1 cellular context compared by ENCODE assay signal in the genomic region with DNA sequence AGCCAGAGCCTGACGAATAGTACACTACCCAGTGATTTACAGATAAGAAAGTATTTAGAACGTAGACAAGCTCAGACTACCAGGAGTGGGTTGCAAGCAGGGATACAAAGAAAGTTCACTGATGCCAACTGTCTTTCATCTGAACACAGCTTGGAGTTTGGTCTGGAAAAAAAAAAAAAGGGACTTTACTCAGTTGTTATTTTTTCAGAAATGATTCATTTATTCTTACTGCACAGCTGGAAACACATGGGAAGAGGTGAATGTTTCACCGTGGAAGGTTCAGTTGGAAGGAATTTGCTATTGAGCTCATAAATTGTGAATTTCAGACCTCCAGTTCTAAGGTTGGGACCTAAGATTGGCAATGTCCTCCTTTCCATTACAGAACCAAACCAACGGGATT.
TF ChIP-seq lines count a peak whose summit lies in the region.

No MANE protein-coding gene starts in this region.

TF ChIP-seq in IMR-90, 13 proteins besides CTCF, POLR2A, EP300 and RAD21 (continued from another document):
- TF ChIP-seq, protein P1, sequence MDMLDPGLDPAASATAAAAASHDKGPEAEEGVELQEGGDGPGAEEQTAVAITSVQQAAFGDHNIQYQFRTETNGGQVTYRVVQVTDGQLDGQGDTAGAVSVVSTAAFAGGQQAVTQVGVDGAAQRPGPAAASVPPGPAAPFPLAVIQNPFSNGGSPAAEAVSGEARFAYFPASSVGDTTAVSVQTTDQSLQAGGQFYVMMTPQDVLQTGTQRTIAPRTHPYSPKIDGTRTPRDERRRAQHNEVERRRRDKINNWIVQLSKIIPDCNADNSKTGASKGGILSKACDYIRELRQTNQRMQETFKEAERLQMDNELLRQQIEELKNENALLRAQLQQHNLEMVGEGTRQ (IDR thresholded peaks at IDR 0.05; ENCODE audit: low read depth, low read length) = no peak
- TF ChIP-seq FOS (IDR thresholded peaks at IDR 0.05; ENCODE audit: low read depth, low read length) (no peak), CHD1 (IDR thresholded peaks at IDR 0.05; ENCODE audit: low read depth, low read length) (no peak), RFX5 (IDR thresholded peaks at IDR 0.05; ENCODE audit: low read depth, low read length) (no peak), BHLHE40 (IDR thresholded peaks at IDR 0.05; ENCODE audit: low read depth, low read length) (no peak), SMC3 (IDR thresholded peaks at IDR 0.05; ENCODE audit: low read depth, low read length) (no peak), MAFK (IDR thresholded peaks at IDR 0.05; ENCODE audit: low read depth, low read length) (no peak)
- TF ChIP-seq, protein P2, sequence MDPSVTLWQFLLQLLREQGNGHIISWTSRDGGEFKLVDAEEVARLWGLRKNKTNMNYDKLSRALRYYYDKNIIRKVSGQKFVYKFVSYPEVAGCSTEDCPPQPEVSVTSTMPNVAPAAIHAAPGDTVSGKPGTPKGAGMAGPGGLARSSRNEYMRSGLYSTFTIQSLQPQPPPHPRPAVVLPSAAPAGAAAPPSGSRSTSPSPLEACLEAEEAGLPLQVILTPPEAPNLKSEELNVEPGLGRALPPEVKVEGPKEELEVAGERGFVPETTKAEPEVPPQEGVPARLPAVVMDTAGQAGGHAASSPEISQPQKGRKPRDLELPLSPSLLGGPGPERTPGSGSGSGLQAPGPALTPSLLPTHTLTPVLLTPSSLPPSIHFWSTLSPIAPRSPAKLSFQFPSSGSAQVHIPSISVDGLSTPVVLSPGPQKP (IDR thresholded peaks at IDR 0.05; ENCODE audit: borderline replicate concordance, low read depth, low read length) = no peak
